ENCODE assay signal across 8 cellular contexts in the genomic region with DNA sequence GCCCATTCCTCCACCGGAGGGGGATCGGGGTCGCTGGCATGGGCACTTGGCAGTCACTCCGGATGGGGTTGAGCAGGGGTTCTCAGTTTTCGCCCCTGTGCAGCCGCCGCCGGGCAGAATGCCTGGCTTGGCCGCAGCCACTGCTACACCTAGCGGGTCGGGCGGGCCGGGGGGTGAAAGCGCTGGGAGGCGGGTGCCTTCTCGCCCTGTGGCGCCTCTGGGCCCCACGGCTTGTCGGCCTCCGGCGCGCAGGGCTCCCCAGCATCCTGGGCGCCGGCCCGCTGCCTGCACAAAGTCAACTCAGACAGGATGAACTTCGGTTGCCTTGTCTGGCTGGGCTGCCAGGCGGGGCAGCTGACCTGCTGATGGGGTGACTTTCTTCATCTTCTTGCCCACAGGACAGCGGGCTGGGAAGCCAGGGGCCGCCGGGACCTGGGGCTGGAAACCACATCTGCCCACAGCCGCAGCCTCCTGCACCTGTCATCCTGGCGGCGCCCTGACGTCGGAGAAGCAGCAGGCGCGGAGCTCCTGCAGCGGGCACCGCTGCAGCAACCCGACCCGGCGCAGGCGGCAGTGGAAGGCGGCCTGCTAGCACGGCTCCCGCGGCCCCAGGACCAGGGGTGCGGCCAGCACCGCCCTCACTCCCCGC. TPM values are rescaled to one million over a fixed set of nuclear protein-coding genes. Genes with fewer than 3 reads are reported as not detected.
A peak's percentile ranks its signal among the peaks of the same experiment; 100 is the strongest.
DNase-seq lines count a peak whose midpoint lies in the region; ATAC-seq and TF ChIP-seq lines count a peak whose summit lies in the region.

No MANE protein-coding gene starts in this region.

- ATAC-seq in GM19023 (IDR thresholded peaks at IDR 0.05; ENCODE audit: unreplicated experiment) (peak; percentile 23), HG03439 (IDR thresholded peaks at IDR 0.05; ENCODE audit: unreplicated experiment) (peak; percentile 31)
- ATAC-seq in activated CD4-positive, CD25-positive, alpha-beta regulatory T cell treated with anti-CD3 and anti-CD28 coated beads, Interleukin-2, amount 50 U/mL, for 24 hours, result peak; percentile 28 to 39

- no peak for DNase-seq in HuH-7.5 (ENCODE audit: low spot score)
- DNase-seq in lower leg skin (ENCODE audit: low spot score in 2 of 2), result no peak

- peaks cover 36% of the 10 kb centered on the region for H3K27me3 Mint-ChIP-seq in dendritic cell treated with granulocyte-macrophage colony-stimulating factor and Interleukin-4, amounts not matched to agents 40 ng/mL and 50 ng/mL, for 4 days

- peaks cover 8% of the 10 kb centered on the region for H3K36me3 Mint-ChIP-seq in dendritic cell treated with granulocyte-macrophage colony-stimulating factor and Interleukin-4, amounts not matched to agents 40 ng/mL and 50 ng/mL, for 4 days (ENCODE audit: low read depth)

- peaks cover 32% of the 10 kb centered on the region for H3K4me1 Mint-ChIP-seq in dendritic cell treated with granulocyte-macrophage colony-stimulating factor and Interleukin-4, amounts not matched to agents 40 ng/mL and 50 ng/mL, for 4 days (ENCODE audit: low read depth)

- no peak for TF ChIP-seq POLR2A in lower leg skin (IDR thresholded peaks at IDR 0.05)

- H3K27ac Mint-ChIP-seq in dendritic cell treated with granulocyte-macrophage colony-stimulating factor and Interleukin-4, amounts not matched to agents 40 ng/mL and 50 ng/mL, for 4 days, result no peak overlapping the region

- H3K4me3 ChIP-seq in mucosa of rectum (ENCODE audit: low read length in 2 of 2), result peak overlapping the region; percentile 75 to 77
- H3K4me3 ChIP-seq in stomach smooth muscle (ENCODE audit: low read length in 2 of 2), result peak overlapping the region; percentile 12 to 67
- no peak overlapping the region for H3K4me3 ChIP-seq in lower leg skin (ENCODE audit: low read depth, poor library complexity, severe bottlenecking)

- H3K9me3 ChIP-seq in mucosa of rectum (ENCODE audit: control insufficient read depth in 2 of 2, low read length in 2 of 2), result peaks cover 0 to 2% of the 10 kb centered on the region in 2 donors
- peaks cover 0 to 5% of the 10 kb centered on the region in 2 donors for H3K9me3 ChIP-seq in stomach smooth muscle (ENCODE audit: control insufficient read depth in 2 of 2, low read length in 2 of 2)

- intact Hi-C loops in dendritic cell treated with granulocyte-macrophage colony-stimulating factor and Interleukin-4, amounts not matched to agents 40 ng/mL and 50 ng/mL, for 4 days (cut with micrococcal nuclease), result loop anchor here (5.0 kb wide), 1 partner anchor 51 kb away; no protein-coding TSS in a partner anchor
- intact Hi-C loops in lower leg skin (cut with DNase I; ENCODE audit: low total_unique reads), result no loop called here

- H3K9me3 Mint-ChIP-seq in dendritic cell treated with granulocyte-macrophage colony-stimulating factor and Interleukin-4, amounts not matched to agents 40 ng/mL and 50 ng/mL, for 4 days, result no peaks in the 10 kb centered on the region

- peaks cover 6% of the 10 kb centered on the region in 2 donors for H3K4me1 ChIP-seq in mucosa of rectum (ENCODE audit: control insufficient read depth in 2 of 2, insufficient read depth in 2 of 2, low read length in 2 of 2)
- peaks cover 20% of the 10 kb centered on the region for H3K4me1 ChIP-seq in stomach smooth muscle (ENCODE audit: control insufficient read depth, insufficient read depth, low read length)

- 0% methylated on average over 3 to 33 of the region's 50 CpGs for WGBS in lower leg skin, 2 donors

- H3K4me3 Mint-ChIP-seq in dendritic cell treated with granulocyte-macrophage colony-stimulating factor and Interleukin-4, amounts not matched to agents 40 ng/mL and 50 ng/mL, for 4 days, result peak overlapping the region; percentile 88

- no peaks in the 10 kb centered on the region for H3K27me3 ChIP-seq in mucosa of rectum (ENCODE audit: control insufficient read depth in 2 of 2, insufficient read depth in 2 of 2, low read length in 2 of 2)
- peaks cover 22 to 52% of the 10 kb centered on the region in 2 donors for H3K27me3 ChIP-seq in stomach smooth muscle (ENCODE audit: control insufficient read depth in 1 of 2, insufficient read depth in 2 of 2, low read length in 2 of 2)

- peak overlapping the region in 1 of 2 donors; percentile 66 for H3K9ac ChIP-seq in mucosa of rectum (ENCODE audit: low read depth in 1 of 2, low read length in 2 of 2)
- no peak overlapping the region for H3K9ac ChIP-seq in stomach smooth muscle (ENCODE audit: low read length in 2 of 2)

- H3K36me3 ChIP-seq in mucosa of rectum (ENCODE audit: control insufficient read depth in 2 of 2, insufficient read depth in 2 of 2, low read length in 2 of 2) (no peaks in the 10 kb centered on the region), stomach smooth muscle (ENCODE audit: control insufficient read depth in 2 of 2, insufficient read depth in 2 of 2, low read length in 2 of 2) (no peaks in the 10 kb centered on the region)

- TF ChIP-seq CTCF in lower leg skin (IDR thresholded peaks at IDR 0.05), result no peak

- H3K27ac ChIP-seq in mucosa of rectum (ENCODE audit: low read depth in 2 of 2, low read length in 2 of 2), result peak overlapping the region; percentile 75 to 80
- H3K27ac ChIP-seq in stomach smooth muscle (ENCODE audit: low read length), result no peak overlapping the region

RNA-seq across cellular contexts. Expression of gene ANKRD18A, which starts 1.2 kb away (rescaled TPM):
- total RNA-seq in lower leg skin, result 10 to 100 TPM in 1 of 4 donors, 1 to 10 TPM in 3; 1.4 to 72.3 (median 4.7) TPM
